Comparison of ENCODE assay signal across 8 cellular contexts in genomic region chr12:50086148-50086547, GRCh38. TPM values are rescaled to one million over a fixed set of nuclear protein-coding genes. Genes with fewer than 3 reads are reported as not detected.
A peak's percentile ranks its signal among the peaks of the same experiment; 100 is the strongest.
DNase-seq lines count a peak whose midpoint lies in the region; TF ChIP-seq lines count a peak whose summit lies in the region.

No MANE protein-coding gene starts in this region.

- H3K27ac ChIP-seq in esophagus squamous epithelium (peak overlapping the region; percentile 94 to 99 (median 94)), sigmoid colon (peak overlapping the region; percentile 96 to 99 (median 98))

- no peak for TF ChIP-seq EP300 in sigmoid colon (IDR thresholded peaks at IDR 0.05)

- H3K4me1 ChIP-seq in esophagus squamous epithelium (peaks cover 10 to 51% (median 10%) of the 10 kb centered on the region in 3 donors), sigmoid colon (peaks cover 0 to 24% (median 11%) of the 10 kb centered on the region in 4 donors)

- H3K4me3 ChIP-seq in GM08714 (ENCODE audit: low read length) (peak overlapping the region; percentile 95), esophagus squamous epithelium (peak overlapping the region; percentile 78 to 97 (median 86)), sigmoid colon (peak overlapping the region in 3 of 4 donors; percentile 89 to 99 (median 92))

- H3K36me3 ChIP-seq in esophagus squamous epithelium (peaks cover 0 to 48% (median 12%) of the 10 kb centered on the region in 3 donors), sigmoid colon (peaks cover 9 to 46% (median 39%) of the 10 kb centered on the region in 4 donors)

- DNase-seq in RPMI8226 (peak; percentile 87), esophagus squamous epithelium (lab: John Stamatoyannopoulos, UW) (no peak), sigmoid colon (no peak), 8988T (no peak), GM19240 (ENCODE audit: insufficient read length, low spot score) (no peak), HPDE6-E6E7 (ENCODE audit: extremely low spot score) (no peak), HuH-7 (ENCODE audit: low spot score) (no peak)

- TF ChIP-seq CTCF in esophagus squamous epithelium (IDR thresholded peaks at IDR 0.05) = no peak
- no peak for TF ChIP-seq CTCF in sigmoid colon (IDR thresholded peaks at IDR 0.05)

- no peaks in the 10 kb centered on the region for H3K9me3 ChIP-seq in esophagus squamous epithelium
- H3K9me3 ChIP-seq in sigmoid colon = no peaks in the 10 kb centered on the region

- TF ChIP-seq POLR2A in esophagus squamous epithelium (IDR thresholded peaks at IDR 0.05) (no peak), sigmoid colon (IDR thresholded peaks at IDR 0.05) (no peak)

- intact Hi-C loops in esophagus squamous epithelium (cut with DNase I) (loop anchor here (10.0 kb wide), 1 partner anchor 89 kb away; no protein-coding TSS in a partner anchor), sigmoid colon (cut with DNase I) (no loop called here)

- H3K27me3 ChIP-seq in esophagus squamous epithelium (no peaks in the 10 kb centered on the region), sigmoid colon (no peaks in the 10 kb centered on the region)

- WGBS in esophagus squamous epithelium, 2 donors = 67% methylated on average over 1 to 2 of the region's 5 CpGs
- 75 to 87% methylated on average over 5 of the region's 5 CpGs for WGBS in sigmoid colon, 2 donors

RNA-seq across cellular contexts. Expression of gene SMARCD1, which starts 1.0 kb away (rescaled TPM):
- 10 to 100 TPM; 34.5 to 67.8 (median 46.5) TPM for total RNA-seq in esophagus squamous epithelium
- 10 to 100 TPM; 22.4 to 64.8 (median 39.2) TPM for total RNA-seq in sigmoid colon
- 10 to 100 TPM; 16.0 to 26.4 (median 24.1) TPM for polyA plus RNA-seq in sigmoid colon

RNA-seq across cellular contexts. Expression of gene GPD1, which starts 17.7 kb away (rescaled TPM):
- total RNA-seq in esophagus squamous epithelium = under 1 TPM in 3 of 4 donors, not detected in 1; 0.38 to 0.53 (median 0.44) TPM
- total RNA-seq in sigmoid colon = 10 to 100 TPM in 1 of 4 donors, 1 to 10 TPM in 1, under 1 TPM in 2; 0.55 to 59.6 (median 1.5) TPM
- 10 to 100 TPM in 1 of 3 donors, 1 to 10 TPM in 2; 3.0 to 19.8 (median 3.6) TPM for polyA plus RNA-seq in sigmoid colon

RNA-seq across cellular contexts. Expression of gene COX14, which starts 25.9 kb away (rescaled TPM):
- 10 to 100 TPM; 32.1 to 68.7 (median 53.5) TPM for total RNA-seq in esophagus squamous epithelium
- total RNA-seq in sigmoid colon = 100 to 1,000 TPM in 1 of 4 donors, 10 to 100 TPM in 3; 87.8 to 179 (median 93.8) TPM
- polyA plus RNA-seq in sigmoid colon = 100 to 1,000 TPM; 124 to 266 (median 187) TPM

RNA-seq across cellular contexts. Expression of gene ASIC1, which starts 28.8 kb away (rescaled TPM):
- total RNA-seq in esophagus squamous epithelium (1 to 10 TPM; 1.5 to 5.7 (median 2.6) TPM), sigmoid colon (1 to 10 TPM; 3.5 to 6.9 (median 5.2) TPM)
- polyA plus RNA-seq in sigmoid colon = 1 to 10 TPM in 2 of 3 donors, not detected in 1; 1.3 to 1.6 TPM
